Comparison of ENCODE assay signal across 14 cellular contexts in genomic region chr12:130163461-130164215, GRCh38. TPM values are rescaled to one million over a fixed set of nuclear protein-coding genes. Genes with fewer than 3 reads are reported as not detected.
A peak's percentile ranks its signal among the peaks of the same experiment; 100 is the strongest.
DNase-seq lines count a peak whose midpoint lies in the region; ATAC-seq and TF ChIP-seq lines count a peak whose summit lies in the region.
"Had no signal": no experiment of that assay in that cellular context is flagged by ENCODE, and none has a peak within 500 bp of the region (broad histone marks: within the 10 kb centered on the region; RNA-seq: fewer than 3 reads in every experiment).

No MANE protein-coding gene starts in this region.

- H3K27ac ChIP-seq in right atrium auricular region (no peak overlapping the region), ectodermal cell (ENCODE audit: insufficient read depth, low read depth, low read length, poor library complexity, severe bottlenecking) (no peak overlapping the region), upper lobe of left lung (no peak overlapping the region), body of pancreas (no peak overlapping the region)

- H3K9me3 ChIP-seq in right atrium auricular region = no peaks in the 10 kb centered on the region
- no peaks in the 10 kb centered on the region for H3K9me3 ChIP-seq in ectodermal cell (ENCODE audit: control insufficient read depth, low read length)
- no peaks in the 10 kb centered on the region for H3K9me3 ChIP-seq in upper lobe of left lung
- no peaks in the 10 kb centered on the region for H3K9me3 ChIP-seq in body of pancreas

- no peaks in the 10 kb centered on the region for H3K36me3 Mint-ChIP-seq in nephron (ENCODE audit: low read depth)
- H3K36me3 Mint-ChIP-seq: natural killer cell had no signal

- no peak for TF ChIP-seq POLR2A in upper lobe of left lung (IDR thresholded peaks at IDR 0.05)
- no peak for TF ChIP-seq POLR2A in body of pancreas (IDR thresholded peaks at IDR 0.05)

- peak overlapping the region in 1 of 3 experiments; percentile 28 for H3K27ac Mint-ChIP-seq in nephron
- H3K27ac Mint-ChIP-seq: natural killer cell had no signal

- H3K4me3 Mint-ChIP-seq in nephron = peak overlapping the region; percentile 85 to 96 (median 92)
- H3K4me3 Mint-ChIP-seq: natural killer cell had no signal

- ATAC-seq in upper lobe of left lung (ENCODE audit: low FRiP score in 2 of 2) (no peak), GM21390 (IDR thresholded peaks at IDR 0.05; ENCODE audit: unreplicated experiment) (no peak), body of pancreas (no peak)

- peak overlapping the region in 1 of 2 donors; percentile 46 for H3K4me3 ChIP-seq in right atrium auricular region
- peak overlapping the region; percentile 74 for H3K4me3 ChIP-seq in ectodermal cell (ENCODE audit: insufficient read depth, low read depth, low read length)
- no peak overlapping the region for H3K4me3 ChIP-seq in upper lobe of left lung
- H3K4me3 ChIP-seq in body of pancreas = no peak overlapping the region

- no peaks in the 10 kb centered on the region for H3K9me3 Mint-ChIP-seq in nephron
- H3K9me3 Mint-ChIP-seq: natural killer cell had no signal

- intact Hi-C loops in cardiac septum (cut with DNase I) (no loop called here), body of pancreas (cut with DNase I) (no loop called here)

- WGBS in ectodermal cell, 2 experiments = 5% methylated on average over 71 of the region's 71 CpGs
- WGBS in upper lobe of left lung, 2 donors = 23 to 42% methylated on average over 43 to 60 of the region's 71 CpGs
- WGBS in body of pancreas, 2 donors = 13 to 27% methylated on average over 31 to 59 of the region's 71 CpGs

- no peak for TF ChIP-seq CTCF in right atrium auricular region (IDR thresholded peaks at IDR 0.05)
- no peak for TF ChIP-seq CTCF in nephron (IDR thresholded peaks at IDR 0.05; ENCODE audit: unreplicated experiment in 3 of 3)
- no peak for TF ChIP-seq CTCF in upper lobe of left lung (IDR thresholded peaks at IDR 0.05)
- TF ChIP-seq CTCF in body of pancreas (IDR thresholded peaks at IDR 0.05) = no peak

- TF ChIP-seq EP300 in upper lobe of left lung (IDR thresholded peaks at IDR 0.05) = no peak

- H3K36me3 ChIP-seq in right atrium auricular region (no peaks in the 10 kb centered on the region), ectodermal cell (ENCODE audit: control insufficient read depth, insufficient read depth, low read length) (peaks cover 3% of the 10 kb centered on the region), upper lobe of left lung (no peaks in the 10 kb centered on the region), body of pancreas (replicated peaks in 1 of 2; ENCODE audit: insufficient read depth in 1 of 2, low read depth in 2 of 2) (no peaks in the 10 kb centered on the region)

- peak; percentile 63 for DNase-seq in cardiac septum (ENCODE audit: low spot score)
- no peak for DNase-seq in right atrium auricular region (ENCODE audit: low spot score)
- DNase-seq in upper lobe of left lung = peak; percentile 3 to 81
- no peak for DNase-seq in HUDEP-2 (lab: John Stamatoyannopoulos, UW; ENCODE audit: unreplicated experiment in 76 of 76)
- no peak for DNase-seq in body of pancreas
- DNase-seq: GOT3, KBM-7, natural killer cell, NCI-H1105, small intestine had no signal

- H3K27me3 ChIP-seq in right atrium auricular region = peaks cover 5 to 32% of the 10 kb centered on the region in 2 donors
- H3K27me3 ChIP-seq in ectodermal cell (ENCODE audit: control insufficient read depth, insufficient read depth, low read length, poor library complexity, severe bottlenecking) = peaks cover 92% of the 10 kb centered on the region
- peaks cover 0 to 41% (median 20%) of the 10 kb centered on the region in 4 donors for H3K27me3 ChIP-seq in upper lobe of left lung
- H3K27me3 ChIP-seq in body of pancreas = peaks cover 0 to 3% of the 10 kb centered on the region in 2 donors

- peaks cover 22% of the 10 kb centered on the region for H3K4me1 Mint-ChIP-seq in nephron
- H3K4me1 Mint-ChIP-seq: natural killer cell had no signal

- H3K4me1 ChIP-seq in right atrium auricular region (peaks cover 0 to 31% of the 10 kb centered on the region in 2 donors), ectodermal cell (ENCODE audit: control insufficient read depth, insufficient read depth, low read length) (peaks cover 43% of the 10 kb centered on the region), upper lobe of left lung (peaks cover 5 to 32% (median 15%) of the 10 kb centered on the region in 4 donors), body of pancreas (peaks cover 14% of the 10 kb centered on the region)

- peaks cover 59% of the 10 kb centered on the region for H3K27me3 Mint-ChIP-seq in nephron (ENCODE audit: low read depth)

RNA-seq across cellular contexts. Expression of gene FZD10, which starts 1.4 kb away (rescaled TPM):
- total RNA-seq in cardiac septum (not detected), right atrium auricular region (under 1 TPM; 0.19 to 0.28 TPM), upper lobe of left lung (1 to 10 TPM in 3 of 6 donors, under 1 TPM in 2, not detected in 1; 0.46 to 2.6 (median 1.1) TPM), body of pancreas (under 1 TPM; under 0.01 to 0.52 TPM)
- polyA plus RNA-seq in ectodermal cell (2013, experiment 1 of 4) = 39.9 TPM
- 44.4 TPM for polyA plus RNA-seq in ectodermal cell (2013, experiment 2 of 4)
- 44.1 TPM for polyA plus RNA-seq in ectodermal cell (2013, experiment 3 of 4)
- 49.9 TPM for polyA plus RNA-seq in ectodermal cell (2013, experiment 4 of 4)
- total RNA-seq: liver, natural killer cell had no signal

Comparison
In these comparisons a context has a peak if more than half of its experiments do, and no peak if none do; other contexts are left out.
1. DNase-seq: peak in cardiac septum (single experiment) and upper lobe of left lung (2 of 2); none in right atrium auricular region (single experiment), HUDEP-2 (0 of 76) and body of pancreas (0 of 4).